In the genomic region with DNA sequence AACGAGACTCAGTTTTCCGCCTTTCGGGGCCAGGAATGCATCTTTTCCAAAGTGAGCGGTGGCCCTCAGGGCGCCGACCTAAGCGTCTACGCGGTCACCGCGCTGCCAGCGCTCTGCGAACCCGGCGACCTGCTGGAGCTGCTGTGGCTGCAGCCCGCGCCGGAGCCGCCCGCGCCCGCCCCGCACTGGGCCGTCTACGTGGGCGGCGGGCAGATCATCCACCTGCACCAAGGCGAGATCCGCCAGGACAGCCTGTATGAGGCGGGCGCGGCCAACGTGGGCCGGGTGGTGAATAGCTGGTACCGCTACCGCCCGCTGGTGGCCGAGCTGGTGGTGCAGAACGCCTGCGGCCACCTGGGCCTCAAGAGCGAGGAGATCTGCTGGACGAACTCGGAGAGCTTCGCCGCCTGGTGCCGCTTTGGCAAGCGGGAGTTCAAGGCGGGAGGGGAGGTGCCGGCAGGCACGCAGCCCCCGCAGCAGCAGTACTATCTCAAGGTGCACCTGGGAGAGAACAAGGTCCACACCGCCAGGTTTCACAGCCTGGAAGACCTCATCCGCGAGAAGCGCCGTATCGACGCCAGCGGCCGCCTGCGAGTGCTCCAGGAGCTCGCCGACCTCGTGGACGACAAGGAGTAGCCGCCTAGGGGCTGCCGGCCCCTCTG, we compare ENCODE assay signal across 9 cellular contexts. TPM values are rescaled to one million over a fixed set of nuclear protein-coding genes. Genes with fewer than 3 reads are reported as not detected.
A peak's percentile ranks its signal among the peaks of the same experiment; 100 is the strongest.
DNase-seq lines count a peak whose midpoint lies in the region; ATAC-seq, FAIRE-seq and TF ChIP-seq lines count a peak whose summit lies in the region.
"Had no signal": no experiment of that assay in that cellular context is flagged by ENCODE, and none has a peak within 500 bp of the region (broad histone marks: within the 10 kb centered on the region; RNA-seq: fewer than 3 reads in every experiment).

No MANE protein-coding gene starts in this region.

- no peaks in the 10 kb centered on the region for H3K9me3 ChIP-seq in iPS-18a (ENCODE audit: control insufficient read depth, low read depth, low read length)

- H3K4me1 ChIP-seq in iPS-18a (ENCODE audit: control insufficient read depth, low read depth, low read length), result peaks cover 5% of the 10 kb centered on the region

- FAIRE-seq in HTR-8/SVneo (lab: Jason Lieb, UNC), result no peak

- H3K9ac ChIP-seq in iPS-18a (ENCODE audit: low read length), result peak overlapping the region; percentile 8

- intact Hi-C loops in sciatic nerve (cut with DNase I), result no loop called here

- peak overlapping the region; percentile 73 for H3K4me3 ChIP-seq in iPS-18a (ENCODE audit: low read length)

- peak overlapping the region; percentile 58 for H3K27ac ChIP-seq in C4-2B
- H3K27ac ChIP-seq in iPS-18a (ENCODE audit: low read length), result no peak overlapping the region

- TF ChIP-seq CTCF in C4-2B (conservative IDR thresholded peaks at IDR 0.05), result peak; percentile 54

- H3K27me3 ChIP-seq in iPS-18a (ENCODE audit: control insufficient read depth, insufficient read depth, low read length), result peaks cover 74% of the 10 kb centered on the region

- ATAC-seq in GM21526 (IDR thresholded peaks at IDR 0.05; ENCODE audit: low FRiP score, unreplicated experiment) (peak; percentile 63), sciatic nerve (peak; percentile 79), HG02763 (IDR thresholded peaks at IDR 0.05; ENCODE audit: unreplicated experiment) (no peak)
- ATAC-seq: naive thymus-derived CD4-positive, alpha-beta T cell had no signal

- DNase-seq in NCI-H2107 treated with DMSO at 0.1 percent for 48 hours (lab: John Stamatoyannopoulos, UW; ENCODE audit: unreplicated experiment) (peak; percentile 68), brain pericyte (ENCODE audit: low read depth, low spot score) (peak; percentile 24), sciatic nerve (ENCODE audit: low spot score) (peak; percentile 80), HTR-8/SVneo (ENCODE audit: insufficient read length, low spot score) (no peak)

- H3K36me3 ChIP-seq in iPS-18a (ENCODE audit: control insufficient read depth, low read depth, low read length), result no peaks in the 10 kb centered on the region

RNA-seq across cellular contexts. Expression of gene LRATD1, which starts 1.8 kb away (rescaled TPM):
- total RNA-seq in sciatic nerve, result 3.0 TPM
- total RNA-seq: naive thymus-derived CD4-positive, alpha-beta T cell had no signal
